18 cellular contexts compared by ENCODE assay signal in the genomic region with DNA sequence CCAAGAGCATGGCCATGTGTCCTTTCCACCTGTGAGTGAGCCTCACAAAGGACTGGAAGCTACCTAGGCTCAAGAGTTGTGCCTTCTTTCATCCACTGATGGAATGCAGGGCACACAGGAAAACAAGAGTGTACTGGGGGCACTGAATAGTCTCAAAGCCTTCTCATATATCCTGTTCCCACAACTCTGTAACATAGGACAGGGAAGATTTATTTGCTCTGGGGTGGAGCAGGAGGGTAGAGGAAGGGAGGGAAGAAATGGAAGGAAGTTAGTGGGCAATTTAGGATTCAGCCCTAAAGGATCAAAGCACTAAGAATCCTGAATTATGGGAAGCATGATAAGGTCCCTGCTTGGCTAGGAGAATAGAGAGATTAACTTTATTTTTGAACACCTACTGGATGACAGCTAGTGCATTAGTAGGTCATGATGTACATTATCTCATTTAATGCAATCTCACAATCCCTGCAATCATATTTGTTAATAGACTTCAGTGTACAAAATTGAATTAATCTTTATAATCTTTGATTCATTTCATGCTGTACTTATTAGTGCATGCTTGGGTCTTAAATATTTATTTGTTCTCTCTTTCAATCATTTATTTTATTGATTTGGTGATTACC. TPM values are rescaled to one million over a fixed set of nuclear protein-coding genes. Genes with fewer than 3 reads are reported as not detected.
A peak's percentile ranks its signal among the peaks of the same experiment; 100 is the strongest.
DNase-seq lines count a peak whose midpoint lies in the region; ATAC-seq, FAIRE-seq and TF ChIP-seq lines count a peak whose summit lies in the region.
"Had no signal": no experiment of that assay in that cellular context is flagged by ENCODE, and none has a peak within 500 bp of the region (broad histone marks: within the 10 kb centered on the region; RNA-seq: fewer than 3 reads in every experiment).

No MANE protein-coding gene starts in this region.

- H4K20me1 ChIP-seq in neural progenitor cell (ENCODE audit: low read depth) = no peaks in the 10 kb centered on the region

- H3K27ac ChIP-seq in endodermal cell (ENCODE audit: low read depth, low read length) (no peak overlapping the region), neural progenitor cell (peak overlapping the region; percentile 38)
- H3K27ac ChIP-seq: RWPE1, SJCRH30 had no signal

- H2AFZ ChIP-seq in neural progenitor cell (replicated peaks) = no peak overlapping the region

- H3K4me2 ChIP-seq in neural progenitor cell = peak overlapping the region; percentile 36

- H3K9me3 ChIP-seq in endodermal cell (ENCODE audit: control insufficient read depth, low read length) = no peaks in the 10 kb centered on the region
- no peaks in the 10 kb centered on the region for H3K9me3 ChIP-seq in neural progenitor cell (ENCODE audit: low read depth)
- H3K9me3 ChIP-seq: MG63, SJCRH30 had no signal

- peaks cover 15% of the 10 kb centered on the region for H3F3A ChIP-seq in neural progenitor cell (ENCODE audit: low read depth)

- H3K4me3 Mint-ChIP-seq in endodermal cell (no peak overlapping the region), neural progenitor cell (no peak overlapping the region)
- H3K4me3 Mint-ChIP-seq in naive thymus-derived CD8-positive, alpha-beta T cell = no peak overlapping the region

- no peak for DNase-seq in GM12891 (ENCODE audit: insufficient read length, low spot score)
- DNase-seq in HT-29 (ENCODE audit: low spot score) = peak; percentile 22
- DNase-seq in endodermal cell = no peak
- no peak for DNase-seq in neural progenitor cell (ENCODE audit: low spot score)
- DNase-seq in naive thymus-derived CD8-positive, alpha-beta T cell = no peak
- DNase-seq in NCI-H1048 (lab: John Stamatoyannopoulos, UW) = no peak
- DNase-seq: C1 segment of cervical spinal cord, MG63, NCI-H1105 treated with DMSO at 0.1 percent for 48 hours, NCI-H1930, NCI-H2171 treated with DMSO at 0.1 percent for 48 hours, SW 1271 had no signal

- H3K27me3 ChIP-seq in endodermal cell (ENCODE audit: control insufficient read depth, insufficient read depth, low read length, poor library complexity, severe bottlenecking) = no peaks in the 10 kb centered on the region
- no peaks in the 10 kb centered on the region for H3K27me3 ChIP-seq in neural progenitor cell
- H3K27me3 ChIP-seq: MG63, SJCRH30 had no signal

- peaks cover 3% of the 10 kb centered on the region for H3K4me1 ChIP-seq in endodermal cell (ENCODE audit: control insufficient read depth, insufficient read depth, low read length)
- H3K4me1 ChIP-seq in neural progenitor cell = peaks cover 57% of the 10 kb centered on the region

- TF ChIP-seq CTCF in endodermal cell (conservative IDR thresholded peaks at IDR 0.05) (no peak), neural progenitor cell (IDR thresholded peaks at IDR 0.05) (no peak)

- POLR2A ChIA-PET in naive thymus-derived CD8-positive, alpha-beta T cell (lab: Charles Lee) = interaction anchor here (1.3 kb wide), 1 partner anchor 15 kb away, joined by 3 read pairs; no protein-coding TSS in a partner anchor

- H3K36me3 Mint-ChIP-seq in endodermal cell (ENCODE audit: low read depth) = no peaks in the 10 kb centered on the region
- H3K36me3 Mint-ChIP-seq in neural progenitor cell = no peaks in the 10 kb centered on the region
- no peaks in the 10 kb centered on the region for H3K36me3 Mint-ChIP-seq in naive thymus-derived CD8-positive, alpha-beta T cell

- H3K9ac ChIP-seq in endodermal cell (ENCODE audit: extremely low read depth, low read length, poor library complexity, severe bottlenecking) (no peak overlapping the region), neural progenitor cell (no peak overlapping the region)

- H3K4me3 ChIP-seq in endodermal cell (ENCODE audit: low read length) (no peak overlapping the region), neural progenitor cell (no peak overlapping the region)
- H3K4me3 ChIP-seq: MG63, SJCRH30 had no signal

- H3K27me3 Mint-ChIP-seq in endodermal cell (ENCODE audit: insufficient read depth) = no peaks in the 10 kb centered on the region
- peaks cover 8% of the 10 kb centered on the region for H3K27me3 Mint-ChIP-seq in neural progenitor cell (ENCODE audit: insufficient read depth, low read depth)
- peaks cover 5 to 66% (median 18%) of the 10 kb centered on the region in 5 donors for H3K27me3 Mint-ChIP-seq in naive thymus-derived CD8-positive, alpha-beta T cell

- ATAC-seq in naive thymus-derived CD8-positive, alpha-beta T cell = no peak
- ATAC-seq in HG03457 (IDR thresholded peaks at IDR 0.05; ENCODE audit: unreplicated experiment) (no peak), HG03025 (IDR thresholded peaks at IDR 0.05; ENCODE audit: low FRiP score, unreplicated experiment) (no peak)

- H3K36me3 ChIP-seq in endodermal cell (ENCODE audit: control insufficient read depth, insufficient read depth, low read length) (no peaks in the 10 kb centered on the region), neural progenitor cell (no peaks in the 10 kb centered on the region)
- H3K36me3 ChIP-seq: MG63, SJCRH30 had no signal

- H3K79me2 ChIP-seq in neural progenitor cell (ENCODE audit: low read depth) = no peaks in the 10 kb centered on the region

- FAIRE-seq in GM12891 (lab: Jason Lieb, UNC) = peak; percentile 31

- TF ChIP-seq POLR2A in GM12891 (IDR thresholded peaks at IDR 0.05; ENCODE audit: low read depth, low read length) = no peak

- peak overlapping the region; percentile 37 for H3K27ac Mint-ChIP-seq in endodermal cell
- H3K27ac Mint-ChIP-seq in neural progenitor cell = peak overlapping the region; percentile 29
- no peak overlapping the region for H3K27ac Mint-ChIP-seq in naive thymus-derived CD8-positive, alpha-beta T cell

- H3K9me3 Mint-ChIP-seq in endodermal cell = no peaks in the 10 kb centered on the region
- H3K9me3 Mint-ChIP-seq in neural progenitor cell = no peaks in the 10 kb centered on the region
- H3K9me3 Mint-ChIP-seq in naive thymus-derived CD8-positive, alpha-beta T cell = no peaks in the 10 kb centered on the region

- H3K4me1 Mint-ChIP-seq in endodermal cell (peaks cover 19% of the 10 kb centered on the region), neural progenitor cell (peaks cover 58% of the 10 kb centered on the region)
- H3K4me1 Mint-ChIP-seq in naive thymus-derived CD8-positive, alpha-beta T cell = peaks cover 9 to 37% (median 21%) of the 10 kb centered on the region in 4 donors

TF ChIP-seq in GM12891, 5 proteins besides CTCF, POLR2A, EP300 and RAD21:
- TF ChIP-seq TAF1 (IDR thresholded peaks at IDR 0.05; ENCODE audit: low read depth, low read length) (no peak), PAX5 (IDR thresholded peaks at IDR 0.05; ENCODE audit: insufficient read depth, low read length, severe bottlenecking) (no peak), POU2F2 (IDR thresholded peaks at IDR 0.05; ENCODE audit: low read depth, low read length) (no peak), SPI1 (IDR thresholded peaks at IDR 0.05; ENCODE audit: low read depth, low read length) (no peak), POLR2AphosphoS5 (IDR thresholded peaks at IDR 0.05; ENCODE audit: low read depth, low read length) (no peak)

RNA-seq across cellular contexts. Expression of gene RGS16, which starts 27.0 kb away (rescaled TPM):
- 40.3 TPM for polyA plus RNA-seq in GM12891 (2012; ENCODE audit: low read depth, missing spikeins)
- total RNA-seq in HT-29 (2014; rRNA removed; shearing (Covaris generic)) = 3.1 and 5.1 TPM in 2 replicates
- total RNA-seq in endodermal cell (10 to 100 TPM; 14.8 to 19.4 TPM), neural progenitor cell (ENCODE audit: low replicate concordance) (12.5 and 16.4 TPM in 2 replicates)
- 42.3 TPM for polyA plus RNA-seq in endodermal cell (2013, experiment 1 of 2)
- 38.7 TPM for polyA plus RNA-seq in endodermal cell (2013, experiment 2 of 2)
- total RNA-seq in naive thymus-derived CD8-positive, alpha-beta T cell = under 1 TPM; 0.41 to 0.49 TPM
- not detected for polyA plus RNA-seq in naive thymus-derived CD8-positive, alpha-beta T cell

RNA-seq across cellular contexts. Expression of gene RNASEL, which starts 42.1 kb away (rescaled TPM):
- 2.8 TPM for polyA plus RNA-seq in GM12891 (2012; ENCODE audit: low read depth, missing spikeins)
- total RNA-seq in HT-29 (2014; rRNA removed; shearing (Covaris generic)) = 1.6 and 1.9 TPM in 2 replicates
- total RNA-seq in endodermal cell = 1 to 10 TPM; 2.6 to 3.1 TPM
- polyA plus RNA-seq in endodermal cell (2013, experiment 1 of 2) = 2.2 TPM
- polyA plus RNA-seq in endodermal cell (2013, experiment 2 of 2) = 2.4 TPM
- 3.6 and 6.2 TPM in 2 replicates for total RNA-seq in neural progenitor cell (ENCODE audit: low replicate concordance)
- 10 to 100 TPM; 20.2 to 20.8 TPM for total RNA-seq in naive thymus-derived CD8-positive, alpha-beta T cell
- polyA plus RNA-seq in naive thymus-derived CD8-positive, alpha-beta T cell = 10 to 100 TPM in 1 of 3 donors, 1 to 10 TPM in 2; 5.0 to 10.1 (median 6.4) TPM

RNA-seq across cellular contexts. Expression of gene RGS8, which starts 53.2 kb away (rescaled TPM):
- polyA plus RNA-seq in GM12891 (2012; ENCODE audit: low read depth, missing spikeins) = 0.09 TPM
- total RNA-seq in HT-29 (2014; rRNA removed; shearing (Covaris generic)) = not detected in 2 replicates
- 10 to 100 TPM in 1 of 2 donors, 1 to 10 TPM in 1; 5.6 to 25.0 TPM for total RNA-seq in endodermal cell
- polyA plus RNA-seq in endodermal cell (2013, experiment 1 of 2) = 7.7 TPM
- polyA plus RNA-seq in endodermal cell (2013, experiment 2 of 2) = 8.9 TPM
- total RNA-seq in neural progenitor cell (ENCODE audit: low replicate concordance) = 0.87 and 0.99 TPM in 2 replicates
- total RNA-seq in naive thymus-derived CD8-positive, alpha-beta T cell = not detected
- polyA plus RNA-seq in naive thymus-derived CD8-positive, alpha-beta T cell = not detected
- total RNA-seq: NCI-H460 had no signal
- polyA plus RNA-seq: AG04450 had no signal

Comparison
In these comparisons a context has a peak if more than half of its experiments do, and no peak if none do; other contexts are left out.
1. H3K27ac Mint-ChIP-seq: peak in endodermal cell (single experiment) and neural progenitor cell (single experiment); none in naive thymus-derived CD8-positive, alpha-beta T cell (0 of 10).